ENCODE assay signal across 23 cellular contexts in the genomic region with DNA sequence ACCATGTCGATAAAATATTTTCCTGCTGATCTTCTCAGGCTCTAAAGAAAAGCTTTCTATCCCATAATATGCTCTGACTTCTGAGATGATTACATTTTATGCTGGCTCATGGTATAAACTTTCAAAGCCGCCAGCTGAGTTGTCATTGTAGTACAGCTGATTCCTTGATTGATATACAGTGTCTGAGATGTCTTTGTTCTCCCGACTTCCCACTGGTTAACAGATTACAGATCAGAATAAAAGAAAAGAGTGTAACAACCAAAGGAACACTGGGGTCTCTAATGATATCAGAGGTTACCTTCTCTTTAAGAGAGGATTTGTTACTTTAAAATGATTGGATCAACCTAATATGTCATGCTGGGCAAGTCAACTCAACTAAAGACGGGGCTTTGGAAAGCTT.
"Had no signal": no experiment of that assay in that cellular context is flagged by ENCODE, and none has a peak within 500 bp of the region (broad histone marks: within the 10 kb centered on the region; RNA-seq: fewer than 3 reads in every experiment).

No MANE protein-coding gene starts in this region.

- H3K36me3 ChIP-seq: gastrocnemius medialis, heart left ventricle, left ventricle myocardium inferior, lower lobe of right lung, prostate gland, right atrium auricular region, stomach, thyroid gland, vagina had no signal

- H3K9me3 ChIP-seq: gastrocnemius medialis, heart left ventricle, left ventricle myocardium inferior, lower lobe of right lung, prostate gland, right atrium auricular region, stomach, thyroid gland, vagina had no signal

- H2AFZ ChIP-seq: hepatocyte had no signal

- H3K4me3 ChIP-seq: gastrocnemius medialis, heart left ventricle, hepatocyte, left ventricle myocardium inferior, lower lobe of right lung, prostate gland, right atrium auricular region, smooth muscle cell, stomach, thyroid gland, vagina had no signal

- H3K27ac ChIP-seq: epithelial cell of prostate, gastrocnemius medialis, heart left ventricle, hepatocyte, left ventricle myocardium inferior, lower lobe of right lung, prostate gland, right atrium auricular region, stomach, vagina had no signal

- DNase-seq: cortex of kidney; effector CD4-positive, alpha-beta T cell; foreskin fibroblast; gastrocnemius medialis; heart left ventricle; left cardiac atrium; left ventricle myocardium inferior; lower lobe of right lung; natural killer cell; nucleus accumbens; stimulated activated CD4-positive, alpha-beta T cell treated with anti-CD3 and anti-CD28 coated beads, Interleukin-12 subunit alpha, Interleukin-12 subunit beta, amount 100 ng/mL, for 4 hours; stimulated activated CD4-positive, alpha-beta T cell treated with anti-CD3 and anti-CD28 coated beads, Interleukin-1b, Interleukin-23, amount 100 ng/mL, for 48 hours; stimulated activated CD4-positive, alpha-beta T cell treated with anti-CD3 and anti-CD28 coated beads, Interleukin-4, amount 100 ng/mL, for 1 hour; stimulated activated naive CD4-positive, alpha-beta T cell treated with Interleukin-2 at 50 U/mL for 16 hours; stomach; thyroid gland; trophoblast cell had no signal

- H3K4me2 ChIP-seq: hepatocyte, smooth muscle cell had no signal

- H3K4me1 ChIP-seq: gastrocnemius medialis, left ventricle myocardium inferior, lower lobe of right lung, prostate gland, right atrium auricular region, stomach, vagina had no signal

- H3K27me3 ChIP-seq: gastrocnemius medialis, heart left ventricle, hepatocyte, right atrium auricular region, stomach, thyroid gland, vagina had no signal
